In genomic region chr16:31177136-31177535, GRCh38 we compare ENCODE assay signal across 1 cellular context.
TF ChIP-seq lines count a peak whose summit lies in the region.

No MANE protein-coding gene starts in this region.

TF ChIP-seq in GM12878, 131 proteins besides CTCF, POLR2A, EP300 and RAD21:
- TF ChIP-seq CREM (IDR thresholded peaks at IDR 0.05; ENCODE audit: low read depth) (no peak), RUNX3 (IDR thresholded peaks at IDR 0.05; ENCODE audit: low read length) (peak; percentile 54)
